Comparison of ENCODE assay signal across 22 cellular contexts in the genomic region with DNA sequence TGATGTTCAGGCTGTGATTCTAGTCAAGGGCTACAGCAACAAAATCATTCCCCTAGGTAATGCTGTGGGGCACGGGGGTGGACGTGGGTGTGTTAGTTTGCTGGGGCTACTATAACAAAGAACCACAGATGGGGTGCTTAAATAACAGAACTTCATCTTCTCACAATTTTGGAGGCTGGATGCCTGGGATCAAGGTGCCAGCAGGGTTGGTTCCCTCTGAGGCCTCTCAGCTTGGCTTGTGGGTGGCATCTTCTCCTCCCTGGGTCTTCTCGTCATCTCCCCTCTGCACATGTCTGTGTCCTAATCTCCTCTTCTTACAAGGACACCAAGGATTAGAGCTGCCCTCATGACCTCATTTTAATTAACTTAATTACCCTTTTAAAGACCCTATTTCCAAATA.
"Had no signal": no experiment of that assay in that cellular context is flagged by ENCODE, and none has a peak within 500 bp of the region (broad histone marks: within the 10 kb centered on the region; RNA-seq: fewer than 3 reads in every experiment).

No MANE protein-coding gene starts in this region.

- H3K27ac ChIP-seq: KMS-11, SJSA1, SK-N-MC had no signal

- H3K27me3 Mint-ChIP-seq: IgD-negative memory B cell, T-cell had no signal

- H3K4me3 Mint-ChIP-seq: IgD-negative memory B cell, T-cell had no signal

- H3K4me3 ChIP-seq: K562, SJSA1, SK-N-MC had no signal

- H3K9me3 ChIP-seq: SJSA1 had no signal

- H3K36me3 ChIP-seq: SJSA1 had no signal

- ATAC-seq: K562, T-cell had no signal

- H3K27ac Mint-ChIP-seq: IgD-negative memory B cell had no signal

- H3K9me3 Mint-ChIP-seq: IgD-negative memory B cell, T-cell had no signal

- DNase-seq: Kasumi-1, MM.1S, NCI-H1092 treated with DMSO at 0.1 percent for 48 hours, NCI-H1436, NCI-H187, NCI-H2029, NCI-H2081 treated with DMSO at 0.1 percent for 48 hours, NCI-H2171, NCI-H226, NCI-H446, NCI-H510A treated with DMSO at 0.1 percent for 48 hours, NCI-H526, Right ventricle myocardium superior, RPMI8226, SIG-M5, SW 1271, T-cell had no signal

- H3K27me3 ChIP-seq: SJSA1 had no signal
